ENCODE assay signal across 9 cellular contexts in genomic region chr22:46064966-46065666, GRCh38.
A peak's percentile ranks its signal among the peaks of the same experiment; 100 is the strongest.
DNase-seq lines count a peak whose midpoint lies in the region; ATAC-seq, FAIRE-seq and TF ChIP-seq lines count a peak whose summit lies in the region.
"Had no signal": no experiment of that assay in that cellular context is flagged by ENCODE, and none has a peak within 500 bp of the region (broad histone marks: within the 10 kb centered on the region; RNA-seq: fewer than 3 reads in every experiment).

No MANE protein-coding gene starts in this region.

- peak overlapping the region; percentile 100 for H3K9ac ChIP-seq in PC-3 (ENCODE audit: low read length)

- no peak overlapping the region for H2AFZ ChIP-seq in PC-3 (ENCODE audit: low read length)

- no peaks in the 10 kb centered on the region for H3K27me3 ChIP-seq in CD4-positive, alpha-beta T cell (ENCODE audit: control insufficient read depth, insufficient read depth, low read length)
- H3K27me3 ChIP-seq in PC-3 (ENCODE audit: low read length) (no peaks in the 10 kb centered on the region), esophagus squamous epithelium (no peaks in the 10 kb centered on the region)

- no peak overlapping the region for H3K4me3 Mint-ChIP-seq in CD4-positive, alpha-beta T cell

- peaks cover 7% of the 10 kb centered on the region for H3K36me3 Mint-ChIP-seq in CD4-positive, alpha-beta T cell (ENCODE audit: low read depth)

- CTCF ChIA-PET in CD4-positive, alpha-beta T cell (lab: Charles Lee): interaction anchor here (1.5 kb wide), 1 partner anchor 11 kb away, joined by 3 read pairs; no protein-coding TSS in a partner anchor
- CTCF ChIA-PET in PC-3 (lab: Charles Lee): no interaction called here

- peak in 1 of 10 experiments; percentile 6 for DNase-seq in CD4-positive, alpha-beta T cell
- DNase-seq in PC-3 (peak; percentile 35), esophagus squamous epithelium (lab: John Stamatoyannopoulos, UW) (no peak), posterior cingulate gyrus (peak in 9 of 10 donors; percentile 9 to 88 (median 33)), HTR-8/SVneo (ENCODE audit: insufficient read length, low spot score) (no peak), DMS53 (lab: John Stamatoyannopoulos, UW) (no peak)
- no peak for DNase-seq in stimulated activated naive CD8-positive, alpha-beta T cell treated with anti-CD3 and anti-CD28 coated beads, Interleukin-15, Interleukin-2, amounts not matched to agents 100 U/mL and 50 U/mL, for 24 hours

- H3K9me3 ChIP-seq in CD4-positive, alpha-beta T cell (ENCODE audit: control insufficient read depth, low read length): no peaks in the 10 kb centered on the region
- no peaks in the 10 kb centered on the region for H3K9me3 ChIP-seq in PC-3 (ENCODE audit: low read length)
- H3K9me3 ChIP-seq in esophagus squamous epithelium: no peaks in the 10 kb centered on the region

- H3K27ac Mint-ChIP-seq in CD4-positive, alpha-beta T cell: peak overlapping the region; percentile 54

- H3K4me1 ChIP-seq in PC-3 (ENCODE audit: insufficient read depth, low read length): peaks cover 60% of the 10 kb centered on the region
- peaks cover 46 to 100% (median 46%) of the 10 kb centered on the region in 3 donors for H3K4me1 ChIP-seq in esophagus squamous epithelium

- no peaks in the 10 kb centered on the region for H4K20me1 ChIP-seq in PC-3 (ENCODE audit: low read length)

- H3K9me3 Mint-ChIP-seq in CD4-positive, alpha-beta T cell: no peaks in the 10 kb centered on the region

- peak overlapping the region; percentile 100 for H3K4me2 ChIP-seq in PC-3 (ENCODE audit: low read length)

- intact Hi-C loops in CD4-positive, alpha-beta T cell (cut with DNase I, micrococcal nuclease): no loop called here
- intact Hi-C loops in PC-3 (cut with micrococcal nuclease) (no loop called here), esophagus squamous epithelium (cut with DNase I) (no loop called here), posterior cingulate gyrus (cut with DNase I) (no loop called here)

- BruUV-seq in PC-3 (replicated peaks; lab: Mats Ljungman, UMichigan): no TSS peak

- TF ChIP-seq POLR2A in esophagus squamous epithelium (IDR thresholded peaks at IDR 0.05): no peak

- no peak for TF ChIP-seq CTCF in CD4-positive, alpha-beta T cell (IDR thresholded peaks at IDR 0.05)
- TF ChIP-seq CTCF in PC-3 (conservative IDR thresholded peaks at IDR 0.05; ENCODE audit: low read depth, low read length): no peak
- no peak for TF ChIP-seq CTCF in esophagus squamous epithelium (IDR thresholded peaks at IDR 0.05)

- 27 to 32% methylated on average over 14 to 17 of the region's 17 CpGs for WGBS in esophagus squamous epithelium, 2 donors

- H3K79me2 ChIP-seq in PC-3 (ENCODE audit: low read length): peaks cover 98% of the 10 kb centered on the region

- no peaks in the 10 kb centered on the region for H3K9me2 ChIP-seq in PC-3 (replicated peaks; ENCODE audit: low read length)

- H3K4me3 ChIP-seq in PC-3 (ENCODE audit: low read length) (peak overlapping the region; percentile 66), esophagus squamous epithelium (peak overlapping the region; percentile 1 to 73 (median 32))
- H3K4me3 ChIP-seq: cardiac muscle cell had no signal

- H3K27me3 Mint-ChIP-seq in CD4-positive, alpha-beta T cell: no peaks in the 10 kb centered on the region

- H3F3A ChIP-seq in PC-3 (ENCODE audit: low read length, unreplicated experiment): no peaks in the 10 kb centered on the region

- no peak overlapping the region for H3K27ac ChIP-seq in CD4-positive, alpha-beta T cell (ENCODE audit: low read depth, low read length)
- peak overlapping the region; percentile 99 for H3K27ac ChIP-seq in PC-3 (ENCODE audit: low read length)
- H3K27ac ChIP-seq in esophagus squamous epithelium: peak overlapping the region; percentile 99 to 100 (median 100)
- H3K27ac ChIP-seq: cardiac muscle cell had no signal

- peaks cover 55% of the 10 kb centered on the region for H3K4me1 Mint-ChIP-seq in CD4-positive, alpha-beta T cell (ENCODE audit: low read depth)

- FAIRE-seq in HTR-8/SVneo (lab: Jason Lieb, UNC): no peak

- POLR2A ChIA-PET in CD4-positive, alpha-beta T cell (lab: Charles Lee): interaction anchor here (0.8 kb wide), 1 partner anchor 393 kb away, joined by 4 read pairs; no protein-coding TSS in a partner anchor
- POLR2A ChIA-PET in PC-3 (lab: Charles Lee; ENCODE audit: unreplicated experiment): no interaction called here

- no peak for ATAC-seq in CD4-positive, alpha-beta T cell (ENCODE audit: poor library complexity)
- no peak for ATAC-seq in PC-3
- ATAC-seq in HG03280 (IDR thresholded peaks at IDR 0.05; ENCODE audit: unreplicated experiment): no peak
- no peak for ATAC-seq in stimulated activated naive CD8-positive, alpha-beta T cell treated with anti-CD3 and anti-CD28 coated beads, Interleukin-15, Interleukin-2, amounts not matched to agents 100 U/mL and 50 U/mL, for 24 hours

- H3K36me3 ChIP-seq in PC-3 (ENCODE audit: low read depth, low read length): no peaks in the 10 kb centered on the region
- peaks cover 0 to 11% (median 0%) of the 10 kb centered on the region in 3 donors for H3K36me3 ChIP-seq in esophagus squamous epithelium
- H3K36me3 ChIP-seq: cardiac muscle cell had no signal

Comparison
In these comparisons a context has a peak if more than half of its experiments do, and no peak if none do; other contexts are left out.
1. DNase-seq: peak in PC-3 (single experiment) and posterior cingulate gyrus (9 of 10); none in esophagus squamous epithelium (single experiment), HTR-8/SVneo (single experiment), DMS53 (single experiment) and stimulated activated naive CD8-positive, alpha-beta T cell treated with anti-CD3 and anti-CD28 coated beads, Interleukin-15, Interleukin-2, amounts not matched to agents 100 U/mL and 50 U/mL, for 24 hours (single experiment).